8 cellular contexts compared by ENCODE assay signal in genomic region chr9:114364123-114364522, GRCh38. TPM values are rescaled to one million over a fixed set of nuclear protein-coding genes. Genes with fewer than 3 reads are reported as not detected.
A peak's percentile ranks its signal among the peaks of the same experiment; 100 is the strongest.
DNase-seq lines count a peak whose midpoint lies in the region; ATAC-seq and TF ChIP-seq lines count a peak whose summit lies in the region.

No MANE protein-coding gene starts in this region.

- peak overlapping the region; percentile 59 for H3K4me3 Mint-ChIP-seq in central memory CD8-positive, alpha-beta T cell
- no peak overlapping the region for H3K4me3 Mint-ChIP-seq in WTC11

- H3K36me3 Mint-ChIP-seq in central memory CD8-positive, alpha-beta T cell (ENCODE audit: insufficient read depth), result peaks cover 93% of the 10 kb centered on the region
- H3K36me3 Mint-ChIP-seq in WTC11, result peaks cover 42% of the 10 kb centered on the region

- H3K4me1 Mint-ChIP-seq in central memory CD8-positive, alpha-beta T cell, result peaks cover 67% of the 10 kb centered on the region
- H3K4me1 Mint-ChIP-seq in WTC11, result peaks cover 13% of the 10 kb centered on the region

- H3K27me3 Mint-ChIP-seq in central memory CD8-positive, alpha-beta T cell, result no peaks in the 10 kb centered on the region
- no peaks in the 10 kb centered on the region for H3K27me3 Mint-ChIP-seq in WTC11 (ENCODE audit: low read depth)

- POLR2A ChIA-PET in WTC11 (lab: Charles Lee), result no interaction called here

- CTCF ChIA-PET in WTC11 (lab: Charles Lee), result no interaction called here

- no peak for TF ChIP-seq CTCF in WTC11 (IDR thresholded peaks at IDR 0.05)

- ATAC-seq in central memory CD8-positive, alpha-beta T cell (replicated peaks; ENCODE audit: extremely low read depth, poor library complexity, severe bottlenecking), result no peak
- ATAC-seq in sciatic nerve (peak; percentile 81), WTC11 (no peak), HG03095 (IDR thresholded peaks at IDR 0.05; ENCODE audit: unreplicated experiment) (no peak), GM19467 (IDR thresholded peaks at IDR 0.05; ENCODE audit: unreplicated experiment) (no peak), GM18861 (IDR thresholded peaks at IDR 0.05; ENCODE audit: unreplicated experiment) (no peak)

- DNase-seq in GM03348 (ENCODE audit: low spot score), result peak; percentile 82
- DNase-seq in OCI-M1 (lab: John Stamatoyannopoulos, UW), result peak; percentile 47
- DNase-seq in central memory CD8-positive, alpha-beta T cell (ENCODE audit: low spot score in 2 of 2), result no peak
- DNase-seq in sciatic nerve (ENCODE audit: low spot score), result no peak
- DNase-seq in WTC11 (ENCODE audit: low spot score), result no peak

- no peaks in the 10 kb centered on the region for H3K9me3 Mint-ChIP-seq in central memory CD8-positive, alpha-beta T cell
- H3K9me3 Mint-ChIP-seq in WTC11, result no peaks in the 10 kb centered on the region

- peak overlapping the region; percentile 94 for H3K27ac Mint-ChIP-seq in central memory CD8-positive, alpha-beta T cell (ENCODE audit: low read depth)
- no peak overlapping the region for H3K27ac Mint-ChIP-seq in WTC11

- intact Hi-C loops in sciatic nerve (cut with DNase I), result no loop called here

TF ChIP-seq in WTC11, 78 proteins besides CTCF, POLR2A, EP300 and RAD21:
- no peak for TF ChIP-seq NFYB (CRISPR knock-in tag; conservative IDR thresholded peaks at IDR 0.05; ENCODE audit: low read depth)
- TF ChIP-seq TEAD4 (CRISPR knock-in tag; IDR thresholded peaks at IDR 0.05), result no peak
- TF ChIP-seq ARID4B (CRISPR knock-in tag; IDR thresholded peaks at IDR 0.05; ENCODE audit: borderline replicate concordance), result no peak
- no peak for TF ChIP-seq ZNF425 (CRISPR knock-in tag; conservative IDR thresholded peaks at IDR 0.05)

RNA-seq across cellular contexts. Expression of gene AKNA, which starts 23.7 kb away (rescaled TPM):
- total RNA-seq in sciatic nerve (29.0 TPM), WTC11 (2021) (26.0 to 29.3 TPM (median 27.5 TPM) in 3 replicates)

RNA-seq across cellular contexts. Expression of gene ORM2, which starts 34.5 kb away (rescaled TPM):
- total RNA-seq in sciatic nerve (not detected), WTC11 (2021) (0.73 to 1.6 TPM (median 1.0 TPM) in 3 replicates)

RNA-seq across cellular contexts. Expression of gene ORM1, which starts 41.2 kb away (rescaled TPM):
- total RNA-seq in sciatic nerve (0.76 TPM), WTC11 (2021) (3.9 to 7.2 TPM (median 5.4 TPM) in 3 replicates)

Comparison
In these comparisons a context has a peak if more than half of its experiments do, and no peak if none do; other contexts are left out.
1. DNase-seq: peak in GM03348 (single experiment) and OCI-M1 (single experiment); none in central memory CD8-positive, alpha-beta T cell (0 of 2), sciatic nerve (single experiment) and WTC11 (single experiment).